Comparison of ENCODE assay signal across 8 cellular contexts in genomic region chr18:45384137-45384998, GRCh38.
DNase-seq lines count a peak whose midpoint lies in the region; ATAC-seq and TF ChIP-seq lines count a peak whose summit lies in the region.

No MANE protein-coding gene starts in this region.

- intact Hi-C loops in activated CD4-positive, alpha-beta memory T cell treated with anti-CD3 and anti-CD28 coated beads for 36 hours (cut with micrococcal nuclease) = loop anchor here (1.0 to 10.0 kb wide), 5 partner anchors 109 to 1812 kb away; no protein-coding TSS in a partner anchor
- intact Hi-C loops in thyroid gland (cut with DNase I) = loop anchor here (5.0 kb wide), 1 partner anchor 1762 kb away; no protein-coding TSS in a partner anchor

- 31 to 36% methylated on average over 5 of the region's 5 CpGs for WGBS in thyroid gland, 2 donors

- H3K36me3 Mint-ChIP-seq in activated CD4-positive, alpha-beta memory T cell treated with anti-CD3 and anti-CD28 coated beads for 36 hours = no peaks in the 10 kb centered on the region

- no peaks in the 10 kb centered on the region for H3K36me3 ChIP-seq in thyroid gland

- no peaks in the 10 kb centered on the region for H3K27me3 ChIP-seq in thyroid gland

- peak; percentile 62 for TF ChIP-seq CTCF in GM10248 (IDR thresholded peaks at IDR 0.05; ENCODE audit: control extremely low read depth, extremely low read depth, low read depth, missing control alignments)
- TF ChIP-seq CTCF in epithelial cell of esophagus (IDR thresholded peaks at IDR 0.05; ENCODE audit: insufficient read depth, low read depth, low read length, missing control alignments) = peak; percentile 68
- peak; percentile 26 to 72 (median 60) for TF ChIP-seq CTCF in thyroid gland (IDR thresholded peaks at IDR 0.05)

- H3K4me3 Mint-ChIP-seq in activated CD4-positive, alpha-beta memory T cell treated with anti-CD3 and anti-CD28 coated beads for 36 hours = no peak overlapping the region

- H3K4me3 ChIP-seq in epithelial cell of esophagus (ENCODE audit: low read length) (no peak overlapping the region), thyroid gland (replicated peaks in 1 of 3) (no peak overlapping the region)

- CTCF ChIA-PET in GM10248 (lab: Yijun Ruan, JAX) = interaction anchor here (0.7 to 6.7 kb wide), 41 partner anchors 8 to 1818 kb away, joined by 3 to 87 read pairs (median 4); no protein-coding TSS in a partner anchor
- CTCF ChIA-PET in activated CD4-positive, alpha-beta memory T cell treated with anti-CD3 and anti-CD28 coated beads for 36 hours (lab: Charles Lee) = interaction anchor here (0.5 to 5.1 kb wide), 13 partner anchors 12 to 1813 kb away, joined by 3 to 36 read pairs (median 4); no protein-coding TSS in a partner anchor

- H3K27me3 Mint-ChIP-seq in activated CD4-positive, alpha-beta memory T cell treated with anti-CD3 and anti-CD28 coated beads for 36 hours = peaks cover 19% of the 10 kb centered on the region

- TF ChIP-seq POLR2A in thyroid gland (IDR thresholded peaks at IDR 0.05) = no peak

- H3K9me3 Mint-ChIP-seq in activated CD4-positive, alpha-beta memory T cell treated with anti-CD3 and anti-CD28 coated beads for 36 hours = no peaks in the 10 kb centered on the region

- no peaks in the 10 kb centered on the region for H3K9me3 ChIP-seq in thyroid gland

- no peaks in the 10 kb centered on the region for H3K4me1 Mint-ChIP-seq in activated CD4-positive, alpha-beta memory T cell treated with anti-CD3 and anti-CD28 coated beads for 36 hours (ENCODE audit: low read depth)

- peaks cover 0 to 4% of the 10 kb centered on the region in 2 donors for H3K4me1 ChIP-seq in thyroid gland

- ATAC-seq in HG02870 (IDR thresholded peaks at IDR 0.05; ENCODE audit: unreplicated experiment) (peak; percentile 30), HG03520 (IDR thresholded peaks at IDR 0.05; ENCODE audit: unreplicated experiment) (no peak)

- DNase-seq in GM10248 (ENCODE audit: extremely low spot score) (peak; percentile 48), NCI-H2227 (lab: John Stamatoyannopoulos, UW; ENCODE audit: unreplicated experiment) (peak; percentile 65), epithelial cell of esophagus (ENCODE audit: low read depth) (peak; percentile 77), myocyte (ENCODE audit: low read depth) (peak; percentile 67), thyroid gland (peak; percentile 56 to 59)
- peak; percentile 44 for DNase-seq in activated CD4-positive, alpha-beta memory T cell treated with anti-CD3 and anti-CD28 coated beads for 36 hours

- POLR2A ChIA-PET in GM10248 (lab: Yijun Ruan, JAX) = no interaction called here
- POLR2A ChIA-PET in activated CD4-positive, alpha-beta memory T cell treated with anti-CD3 and anti-CD28 coated beads for 36 hours (lab: Charles Lee) = no interaction called here

- H3K27ac ChIP-seq in thyroid gland = no peak overlapping the region

- H3K27ac Mint-ChIP-seq in activated CD4-positive, alpha-beta memory T cell treated with anti-CD3 and anti-CD28 coated beads for 36 hours = no peak overlapping the region
